In the genomic region with DNA sequence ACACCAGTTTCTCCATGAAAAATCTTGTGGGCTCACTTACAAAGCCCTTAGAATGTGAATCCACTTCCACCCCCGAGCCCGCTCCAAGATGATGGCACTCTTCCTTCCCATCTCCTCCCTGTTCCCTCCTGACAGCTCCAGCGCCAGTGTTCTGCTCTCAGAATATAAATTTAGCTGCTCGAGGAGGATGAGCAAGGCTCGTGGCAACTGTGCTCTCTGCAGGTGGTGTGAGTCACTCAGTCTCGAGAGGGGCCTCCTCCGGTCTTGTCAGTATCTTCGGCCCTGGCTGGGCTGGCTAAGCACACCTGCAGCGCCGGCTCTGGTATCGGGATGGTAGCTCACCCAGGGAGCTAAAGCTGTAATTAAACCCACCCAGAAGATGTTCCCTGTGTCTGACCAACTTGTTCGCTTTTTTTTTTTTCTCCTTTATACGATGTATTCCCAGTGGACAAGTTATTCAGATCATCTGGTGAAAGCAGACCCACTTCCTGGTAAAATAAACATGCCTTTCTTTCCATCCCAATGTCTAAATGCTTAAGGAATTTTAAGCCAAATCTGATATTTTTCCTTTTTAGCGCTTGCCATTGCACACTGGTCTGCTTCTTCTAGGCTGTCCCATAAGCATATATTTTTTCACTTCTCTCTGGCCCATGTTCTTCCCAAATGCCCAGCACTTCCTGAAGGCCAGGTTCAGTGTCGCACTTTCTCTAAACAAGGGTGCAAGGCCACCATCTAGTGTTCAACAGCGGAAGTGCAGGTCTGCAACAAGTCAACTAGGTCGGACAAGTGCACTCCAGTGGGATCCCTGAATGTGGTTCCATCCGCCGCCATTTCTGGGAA, we compare ENCODE assay signal across 9 cellular contexts. TPM values are rescaled to one million over a fixed set of nuclear protein-coding genes. Genes with fewer than 3 reads are reported as not detected.
DNase-seq lines count a peak whose midpoint lies in the region; ATAC-seq, FAIRE-seq and TF ChIP-seq lines count a peak whose summit lies in the region.
"Had no signal": no experiment of that assay in that cellular context is flagged by ENCODE, and none has a peak within 500 bp of the region (broad histone marks: within the 10 kb centered on the region; RNA-seq: fewer than 3 reads in every experiment).

No MANE protein-coding gene starts in this region.

- no peak overlapping the region for H3K4me3 ChIP-seq in endothelial cell of umbilical vein (replicated peaks in 1 of 3; ENCODE audit: insufficient read depth in 1 of 3, low read depth in 1 of 3, low read length in 3 of 3)

- dilution Hi-C loops in endothelial cell of umbilical vein (cut with MboI; ENCODE audit: extremely low pct_ligation_motif_present, low sequenced_read_pairs): no loop called here

- CTCF ChIA-PET in endothelial cell of umbilical vein (lab: Charles Lee): interaction anchor here (0.9 to 5.9 kb wide), 12 partner anchors 15 to 806 kb away, joined by 3 to 78 read pairs (median 8); a partner anchor contains a TSS

- no peaks in the 10 kb centered on the region for H3K9me1 ChIP-seq in endothelial cell of umbilical vein (replicated peaks; ENCODE audit: control insufficient read depth, extremely low read depth, insufficient read depth, low read length)

- no peak overlapping the region for H3K4me2 ChIP-seq in endothelial cell of umbilical vein (ENCODE audit: insufficient read depth, low read length)

- no peaks in the 10 kb centered on the region for H3K9me3 ChIP-seq in endothelial cell of umbilical vein (replicated peaks; ENCODE audit: control insufficient read depth, insufficient read depth, low read length)

- H4K20me1 ChIP-seq in endothelial cell of umbilical vein (replicated peaks; ENCODE audit: control insufficient read depth, extremely low read depth, insufficient read depth, low read length): no peaks in the 10 kb centered on the region

- intact Hi-C loops in endothelial cell of umbilical vein (cut with micrococcal nuclease): loop anchor here (1.0 kb wide), 2 partner anchors 24 to 1157 kb away; no protein-coding TSS in a partner anchor

- peaks cover 0 to 2% of the 10 kb centered on the region in 2 experiments for H3K27me3 ChIP-seq in endothelial cell of umbilical vein (ENCODE audit: control insufficient read depth in 2 of 2, insufficient read depth in 2 of 2, low read length in 2 of 2)

- H3K36me3 ChIP-seq in endothelial cell of umbilical vein (ENCODE audit: control insufficient read depth in 2 of 2, extremely low read depth in 1 of 2, insufficient read depth in 2 of 2, low read length in 2 of 2): no peaks in the 10 kb centered on the region

- POLR2A ChIA-PET in endothelial cell of umbilical vein (lab: Charles Lee): no interaction called here

- no peak overlapping the region for H3K9ac ChIP-seq in endothelial cell of umbilical vein (replicated peaks; ENCODE audit: extremely low read depth, insufficient read depth, low read length)

- in situ Hi-C loops in Caki2 (cut with HindIII; ENCODE audit: low pct_unique_long_range_greater_than_20kb, low sequenced_read_pairs): no loop called here

- peaks cover 2% of the 10 kb centered on the region for H3K4me1 ChIP-seq in endothelial cell of umbilical vein (ENCODE audit: control insufficient read depth, extremely low read depth, insufficient read depth, low read length)

- TF ChIP-seq POLR2A in endothelial cell of umbilical vein (IDR thresholded peaks at IDR 0.05; ENCODE audit: low read depth, low read length): no peak

- no peaks in the 10 kb centered on the region for H3K79me2 ChIP-seq in endothelial cell of umbilical vein (ENCODE audit: control insufficient read depth, insufficient read depth, low read length)

- peak; percentile 86 for FAIRE-seq in endothelial cell of umbilical vein (lab: Jason Lieb, UNC)

- H2AFZ ChIP-seq in endothelial cell of umbilical vein (ENCODE audit: low read depth, low read length): no peak overlapping the region

- peak; percentile 66 for DNase-seq in Caki2 (ENCODE audit: low read depth)
- peak; percentile 12 for DNase-seq in NCI-H748 treated with DMSO at 0.1 percent for 48 hours (lab: John Stamatoyannopoulos, UW)
- DNase-seq in activated CD8-positive, alpha-beta memory T cell treated with anti-CD3 and anti-CD28 coated beads for 24 hours: peak; percentile 79
- DNase-seq in endothelial cell of umbilical vein (ENCODE audit: low read depth, low spot score): peak; percentile 68
- peak; percentile 82 for DNase-seq in midbrain (lab: John Stamatoyannopoulos, UW)
- DNase-seq in stimulated activated CD8-positive, alpha-beta memory T cell treated with anti-CD3 and anti-CD28 coated beads, Interleukin-4, amount 100 ng/mL, for 24 hours (ENCODE audit: low read depth): peak; percentile 22
- DNase-seq: activated B cell treated with CpG ODN at 0.5 μM for 24 hours had no signal

- no peak overlapping the region for H3K27ac ChIP-seq in endothelial cell of umbilical vein (ENCODE audit: insufficient read depth, low read depth, low read length)

- BruUV-seq in endothelial cell of umbilical vein (replicated peaks; lab: Mats Ljungman, UMichigan): no TSS peak

- TF ChIP-seq CTCF in endothelial cell of umbilical vein (IDR thresholded peaks at IDR 0.05; ENCODE audit: extremely low read depth in 1 of 2, insufficient read depth in 1 of 2, low read depth in 1 of 2, low read length in 2 of 2): peak; percentile 80 to 84

- ATAC-seq in HG02798 (IDR thresholded peaks at IDR 0.05; ENCODE audit: poor library complexity, unreplicated experiment) (peak; percentile 50), HG02840 (IDR thresholded peaks at IDR 0.05; ENCODE audit: low FRiP score, unreplicated experiment) (no peak)

TF ChIP-seq in endothelial cell of umbilical vein, 7 proteins besides CTCF, POLR2A, EP300 and RAD21:
- TF ChIP-seq MYC (IDR thresholded peaks at IDR 0.05; ENCODE audit: low read depth, low read length): no peak
- TF ChIP-seq FOS (IDR thresholded peaks at IDR 0.05; ENCODE audit: borderline replicate concordance, insufficient read depth, low read length): no peak
- TF ChIP-seq GATA2 (IDR thresholded peaks at IDR 0.05; ENCODE audit: insufficient read depth, insufficient read length, low read depth, low read length): no peak
- TF ChIP-seq EZH2 (IDR thresholded peaks at IDR 0.05; ENCODE audit: borderline replicate concordance, low read depth, low read length, severe bottlenecking): no peak
- TF ChIP-seq, protein P1, sequence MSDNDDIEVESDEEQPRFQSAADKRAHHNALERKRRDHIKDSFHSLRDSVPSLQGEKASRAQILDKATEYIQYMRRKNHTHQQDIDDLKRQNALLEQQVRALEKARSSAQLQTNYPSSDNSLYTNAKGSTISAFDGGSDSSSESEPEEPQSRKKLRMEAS (IDR thresholded peaks at IDR 0.05; ENCODE audit: insufficient read depth, insufficient read length): no peak
- TF ChIP-seq POLR2AphosphoS5 (IDR thresholded peaks at IDR 0.05; ENCODE audit: insufficient read depth, low read depth, low read length): no peak
- TF ChIP-seq JUN (IDR thresholded peaks at IDR 0.05; ENCODE audit: borderline replicate concordance, insufficient read depth, insufficient read length, low read depth): no peak

RNA-seq across cellular contexts. Expression of a gene that starts 31.4 kb away (rescaled TPM):
- 39.3 and 56.5 TPM in 2 replicates for total RNA-seq in Caki2 (2014; rRNA removed; shearing (Covaris generic); ENCODE audit: low replicate concordance)
- 59.3 and 62.0 TPM in 2 replicates for total RNA-seq in endothelial cell of umbilical vein
- 49.5 and 51.8 TPM in 2 replicates for polyA plus RNA-seq in endothelial cell of umbilical vein
- polyA plus RNA-seq in endothelial cell of umbilical vein (2011; cell fraction: cytosol; rRNA removed): 54.0 and 67.5 TPM in 2 replicates
- 68.2 and 80.6 TPM in 2 replicates for polyA plus RNA-seq in endothelial cell of umbilical vein (2011; cell fraction: nucleus; rRNA removed)
- 75.4 and 100 TPM in 2 replicates for polyA plus RNA-seq in endothelial cell of umbilical vein (2012)
- polyA minus RNA-seq in endothelial cell of umbilical vein: 78.6 and 96.8 TPM in 2 replicates
- polyA minus RNA-seq in endothelial cell of umbilical vein (2011; cell fraction: cytosol; rRNA and poly(A)+ RNA removed): 7.8 TPM
- 75.8 and 85.7 TPM in 2 replicates for polyA minus RNA-seq in endothelial cell of umbilical vein (2011; cell fraction: nucleus; rRNA and poly(A)+ RNA removed)

Comparison
In these comparisons a context has a peak if more than half of its experiments do, and no peak if none do; other contexts are left out.
1. DNase-seq: peak in every context shown above with its lines; median percentile 82 in midbrain; 79 in activated CD8-positive, alpha-beta memory T cell treated with anti-CD3 and anti-CD28 coated beads for 24 hours; 68 in endothelial cell of umbilical vein; 66 in Caki2; 22 in stimulated activated CD8-positive, alpha-beta memory T cell treated with anti-CD3 and anti-CD28 coated beads, Interleukin-4, amount 100 ng/mL, for 24 hours; 12 in NCI-H748 treated with DMSO at 0.1 percent for 48 hours.